In the genomic region with DNA sequence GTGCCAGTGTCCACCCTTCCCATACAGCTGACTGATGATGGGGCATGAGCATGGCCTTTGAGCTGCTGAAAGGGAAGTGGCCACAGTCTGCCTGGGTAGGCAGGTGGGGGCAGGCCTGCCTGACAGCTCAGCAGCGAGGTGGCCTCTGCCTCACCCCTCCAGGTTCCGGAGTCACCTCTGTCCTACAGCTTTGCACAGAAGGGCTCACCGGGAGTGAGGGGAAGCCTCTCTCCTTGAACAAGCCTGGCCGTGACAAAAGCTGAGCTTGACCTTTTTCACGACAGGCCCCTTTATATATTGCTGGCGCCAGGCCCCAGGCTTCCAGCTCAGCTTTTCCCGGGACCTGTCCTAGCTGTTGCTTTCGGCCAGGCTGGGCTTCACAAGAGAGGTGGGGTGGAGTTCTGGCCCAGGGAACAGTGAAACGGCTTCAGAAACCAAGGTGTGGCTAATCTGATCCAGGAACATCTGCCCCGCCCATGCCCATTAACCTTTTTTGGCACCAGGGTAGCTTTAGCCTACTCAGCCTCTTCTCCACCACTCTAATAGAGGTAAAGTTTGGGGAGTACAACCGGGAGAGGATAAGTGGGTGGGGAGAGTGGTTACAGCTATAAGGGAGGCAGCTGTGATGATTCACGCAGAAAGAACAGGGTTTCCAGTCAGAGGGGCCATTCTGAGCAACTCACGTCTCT, we compare ENCODE assay signal across 1 cellular context.
TF ChIP-seq lines count a peak whose summit lies in the region.

No MANE protein-coding gene starts in this region.

TF ChIP-seq in HepG2, 621 proteins besides CTCF, POLR2A, EP300 and RAD21 (continued from another document and continues in another):
- TF ChIP-seq, protein P1, sequence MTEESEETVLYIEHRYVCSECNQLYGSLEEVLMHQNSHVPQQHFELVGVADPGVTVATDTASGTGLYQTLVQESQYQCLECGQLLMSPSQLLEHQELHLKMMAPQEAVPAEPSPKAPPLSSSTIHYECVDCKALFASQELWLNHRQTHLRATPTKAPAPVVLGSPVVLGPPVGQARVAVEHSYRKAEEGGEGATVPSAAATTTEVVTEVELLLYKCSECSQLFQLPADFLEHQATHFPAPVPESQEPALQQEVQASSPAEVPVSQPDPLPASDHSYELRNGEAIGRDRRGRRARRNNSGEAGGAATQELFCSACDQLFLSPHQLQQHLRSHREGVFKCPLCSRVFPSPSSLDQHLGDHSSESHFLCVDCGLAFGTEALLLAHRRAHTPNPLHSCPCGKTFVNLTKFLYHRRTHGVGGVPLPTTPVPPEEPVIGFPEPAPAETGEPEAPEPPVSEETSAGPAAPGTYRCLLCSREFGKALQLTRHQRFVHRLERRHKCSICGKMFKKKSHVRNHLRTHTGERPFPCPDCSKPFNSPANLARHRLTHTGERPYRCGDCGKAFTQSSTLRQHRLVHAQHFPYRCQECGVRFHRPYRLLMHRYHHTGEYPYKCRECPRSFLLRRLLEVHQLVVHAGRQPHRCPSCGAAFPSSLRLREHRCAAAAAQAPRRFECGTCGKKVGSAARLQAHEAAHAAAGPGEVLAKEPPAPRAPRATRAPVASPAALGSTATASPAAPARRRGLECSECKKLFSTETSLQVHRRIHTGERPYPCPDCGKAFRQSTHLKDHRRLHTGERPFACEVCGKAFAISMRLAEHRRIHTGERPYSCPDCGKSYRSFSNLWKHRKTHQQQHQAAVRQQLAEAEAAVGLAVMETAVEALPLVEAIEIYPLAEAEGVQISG (CRISPR knock-in tag; IDR thresholded peaks at IDR 0.05): peak; percentile 52; the same call in 1 of the 2 replicates
- TF ChIP-seq ZNF205 (CRISPR knock-in tag; IDR thresholded peaks at IDR 0.05) (no peak), FIP1L1 (IDR thresholded peaks at IDR 0.05; ENCODE audit: borderline replicate concordance, insufficient read depth, low read depth, low read length) (no peak), RXRB (CRISPR knock-in tag; IDR thresholded peaks at IDR 0.05; ENCODE audit: borderline replicate concordance) (peak; percentile 97), FOXJ3 (CRISPR knock-in tag; IDR thresholded peaks at IDR 0.05; ENCODE audit: borderline replicate concordance) (no peak), CHD2 (IDR thresholded peaks at IDR 0.05; ENCODE audit: low read depth, low read length) (no peak), ZNF263 (CRISPR knock-in tag; IDR thresholded peaks at IDR 0.05) (peak; percentile 27; the same call in 1 of the 2 replicates), RFXANK (CRISPR knock-in tag; IDR thresholded peaks at IDR 0.05) (no peak), ZNF660 (CRISPR knock-in tag; IDR thresholded peaks at IDR 0.05; ENCODE audit: borderline replicate concordance, low read depth) (no peak), SPEN (CRISPR knock-in tag; IDR thresholded peaks at IDR 0.05; ENCODE audit: low read depth) (peak; percentile 68; the same call in 1 of the 2 replicates), PRPF4 (IDR thresholded peaks at IDR 0.05; ENCODE audit: low read depth, low read length, poor library complexity, severe bottlenecking) (no peak), ESRRA (CRISPR knock-in tag; IDR thresholded peaks at IDR 0.05; ENCODE audit: low read depth) (peak; percentile 69; the same call in 1 of the 2 replicates), MAFK (conservative IDR thresholded peaks at IDR 0.05 in 1 of 2, IDR thresholded peaks at IDR 0.05 in 1 of 2; ENCODE audit: low read length in 2 of 2) (peak in 1 of 2 experiments; percentile 11; a peak in 1 of 4 replicates), ZNF431 (CRISPR knock-in tag; IDR thresholded peaks at IDR 0.05; ENCODE audit: borderline replicate concordance, low read depth) (no peak), ZNF816 (CRISPR knock-in tag; IDR thresholded peaks at IDR 0.05; ENCODE audit: borderline replicate concordance) (0 out of 2 replicates have a peak, but pooled peaks have one; percentile 32), KDM6A (CRISPR knock-in tag; IDR thresholded peaks at IDR 0.05; ENCODE audit: low read depth) (0 out of 2 replicates have a peak, but pooled peaks have one; percentile 22), ZSCAN31 (CRISPR knock-in tag; IDR thresholded peaks at IDR 0.05; ENCODE audit: low read depth) (peak; percentile 52; the same call in 1 of the 2 replicates), ZBTB20 (CRISPR knock-in tag; IDR thresholded peaks at IDR 0.05; ENCODE audit: borderline replicate concordance, low read depth) (0 out of 2 replicates have a peak, but pooled peaks have one; percentile 53), SRY (CRISPR knock-in tag; IDR thresholded peaks at IDR 0.05) (no peak), KLF6 (CRISPR knock-in tag; IDR thresholded peaks at IDR 0.05) (no peak), POLR2G (IDR thresholded peaks at IDR 0.05; ENCODE audit: low read depth, low read length) (0 out of 2 replicates have a peak, but pooled peaks have one; percentile 33), TSC22D2 (CRISPR knock-in tag; IDR thresholded peaks at IDR 0.05; ENCODE audit: borderline replicate concordance) (0 out of 2 replicates have a peak, but pooled peaks have one; percentile 17), MIER3 (CRISPR knock-in tag; IDR thresholded peaks at IDR 0.05; ENCODE audit: borderline replicate concordance) (no peak), HOXA7 (CRISPR knock-in tag; IDR thresholded peaks at IDR 0.05) (no peak), ZC3H4 (CRISPR knock-in tag; IDR thresholded peaks at IDR 0.05; ENCODE audit: borderline replicate concordance) (no peak), ZNF737 (CRISPR knock-in tag; IDR thresholded peaks at IDR 0.05; ENCODE audit: borderline replicate concordance) (0 out of 2 replicates have a peak, but pooled peaks have one; percentile 11), KAT7 (CRISPR knock-in tag; IDR thresholded peaks at IDR 0.05; ENCODE audit: borderline replicate concordance) (no peak), KDM4B (CRISPR knock-in tag; IDR thresholded peaks at IDR 0.05) (no peak)
- TF ChIP-seq, protein P2, sequence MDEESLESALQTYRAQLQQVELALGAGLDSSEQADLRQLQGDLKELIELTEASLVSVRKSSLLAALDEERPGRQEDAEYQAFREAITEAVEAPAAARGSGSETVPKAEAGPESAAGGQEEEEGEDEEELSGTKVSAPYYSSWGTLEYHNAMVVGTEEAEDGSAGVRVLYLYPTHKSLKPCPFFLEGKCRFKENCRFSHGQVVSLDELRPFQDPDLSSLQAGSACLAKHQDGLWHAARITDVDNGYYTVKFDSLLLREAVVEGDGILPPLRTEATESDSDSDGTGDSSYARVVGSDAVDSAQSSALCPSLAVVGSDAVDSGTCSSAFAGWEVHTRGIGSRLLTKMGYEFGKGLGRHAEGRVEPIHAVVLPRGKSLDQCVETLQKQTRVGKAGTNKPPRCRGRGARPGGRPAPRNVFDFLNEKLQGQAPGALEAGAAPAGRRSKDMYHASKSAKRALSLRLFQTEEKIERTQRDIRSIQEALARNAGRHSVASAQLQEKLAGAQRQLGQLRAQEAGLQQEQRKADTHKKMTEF (CRISPR knock-in tag; IDR thresholded peaks at IDR 0.05): no peak
- TF ChIP-seq, protein P3, sequence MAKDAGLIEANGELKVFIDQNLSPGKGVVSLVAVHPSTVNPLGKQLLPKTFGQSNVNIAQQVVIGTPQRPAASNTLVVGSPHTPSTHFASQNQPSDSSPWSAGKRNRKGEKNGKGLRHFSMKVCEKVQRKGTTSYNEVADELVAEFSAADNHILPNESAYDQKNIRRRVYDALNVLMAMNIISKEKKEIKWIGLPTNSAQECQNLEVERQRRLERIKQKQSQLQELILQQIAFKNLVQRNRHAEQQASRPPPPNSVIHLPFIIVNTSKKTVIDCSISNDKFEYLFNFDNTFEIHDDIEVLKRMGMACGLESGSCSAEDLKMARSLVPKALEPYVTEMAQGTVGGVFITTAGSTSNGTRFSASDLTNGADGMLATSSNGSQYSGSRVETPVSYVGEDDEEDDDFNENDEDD (CRISPR knock-in tag; IDR thresholded peaks at IDR 0.05; ENCODE audit: borderline replicate concordance): no peak
- TF ChIP-seq, protein P4, sequence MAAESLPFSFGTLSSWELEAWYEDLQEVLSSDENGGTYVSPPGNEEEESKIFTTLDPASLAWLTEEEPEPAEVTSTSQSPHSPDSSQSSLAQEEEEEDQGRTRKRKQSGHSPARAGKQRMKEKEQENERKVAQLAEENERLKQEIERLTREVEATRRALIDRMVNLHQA (CRISPR knock-in tag; IDR thresholded peaks at IDR 0.05): no peak
- TF ChIP-seq, protein P5, sequence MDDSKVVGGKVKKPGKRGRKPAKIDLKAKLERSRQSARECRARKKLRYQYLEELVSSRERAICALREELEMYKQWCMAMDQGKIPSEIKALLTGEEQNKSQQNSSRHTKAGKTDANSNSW (CRISPR knock-in tag; IDR thresholded peaks at IDR 0.05; ENCODE audit: borderline replicate concordance): peak; percentile 36; the same call in 1 of the 2 replicates
- TF ChIP-seq, protein P6, sequence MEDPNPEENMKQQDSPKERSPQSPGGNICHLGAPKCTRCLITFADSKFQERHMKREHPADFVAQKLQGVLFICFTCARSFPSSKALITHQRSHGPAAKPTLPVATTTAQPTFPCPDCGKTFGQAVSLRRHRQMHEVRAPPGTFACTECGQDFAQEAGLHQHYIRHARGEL (CRISPR knock-in tag; IDR thresholded peaks at IDR 0.05): no peak
- TF ChIP-seq, protein P7, sequence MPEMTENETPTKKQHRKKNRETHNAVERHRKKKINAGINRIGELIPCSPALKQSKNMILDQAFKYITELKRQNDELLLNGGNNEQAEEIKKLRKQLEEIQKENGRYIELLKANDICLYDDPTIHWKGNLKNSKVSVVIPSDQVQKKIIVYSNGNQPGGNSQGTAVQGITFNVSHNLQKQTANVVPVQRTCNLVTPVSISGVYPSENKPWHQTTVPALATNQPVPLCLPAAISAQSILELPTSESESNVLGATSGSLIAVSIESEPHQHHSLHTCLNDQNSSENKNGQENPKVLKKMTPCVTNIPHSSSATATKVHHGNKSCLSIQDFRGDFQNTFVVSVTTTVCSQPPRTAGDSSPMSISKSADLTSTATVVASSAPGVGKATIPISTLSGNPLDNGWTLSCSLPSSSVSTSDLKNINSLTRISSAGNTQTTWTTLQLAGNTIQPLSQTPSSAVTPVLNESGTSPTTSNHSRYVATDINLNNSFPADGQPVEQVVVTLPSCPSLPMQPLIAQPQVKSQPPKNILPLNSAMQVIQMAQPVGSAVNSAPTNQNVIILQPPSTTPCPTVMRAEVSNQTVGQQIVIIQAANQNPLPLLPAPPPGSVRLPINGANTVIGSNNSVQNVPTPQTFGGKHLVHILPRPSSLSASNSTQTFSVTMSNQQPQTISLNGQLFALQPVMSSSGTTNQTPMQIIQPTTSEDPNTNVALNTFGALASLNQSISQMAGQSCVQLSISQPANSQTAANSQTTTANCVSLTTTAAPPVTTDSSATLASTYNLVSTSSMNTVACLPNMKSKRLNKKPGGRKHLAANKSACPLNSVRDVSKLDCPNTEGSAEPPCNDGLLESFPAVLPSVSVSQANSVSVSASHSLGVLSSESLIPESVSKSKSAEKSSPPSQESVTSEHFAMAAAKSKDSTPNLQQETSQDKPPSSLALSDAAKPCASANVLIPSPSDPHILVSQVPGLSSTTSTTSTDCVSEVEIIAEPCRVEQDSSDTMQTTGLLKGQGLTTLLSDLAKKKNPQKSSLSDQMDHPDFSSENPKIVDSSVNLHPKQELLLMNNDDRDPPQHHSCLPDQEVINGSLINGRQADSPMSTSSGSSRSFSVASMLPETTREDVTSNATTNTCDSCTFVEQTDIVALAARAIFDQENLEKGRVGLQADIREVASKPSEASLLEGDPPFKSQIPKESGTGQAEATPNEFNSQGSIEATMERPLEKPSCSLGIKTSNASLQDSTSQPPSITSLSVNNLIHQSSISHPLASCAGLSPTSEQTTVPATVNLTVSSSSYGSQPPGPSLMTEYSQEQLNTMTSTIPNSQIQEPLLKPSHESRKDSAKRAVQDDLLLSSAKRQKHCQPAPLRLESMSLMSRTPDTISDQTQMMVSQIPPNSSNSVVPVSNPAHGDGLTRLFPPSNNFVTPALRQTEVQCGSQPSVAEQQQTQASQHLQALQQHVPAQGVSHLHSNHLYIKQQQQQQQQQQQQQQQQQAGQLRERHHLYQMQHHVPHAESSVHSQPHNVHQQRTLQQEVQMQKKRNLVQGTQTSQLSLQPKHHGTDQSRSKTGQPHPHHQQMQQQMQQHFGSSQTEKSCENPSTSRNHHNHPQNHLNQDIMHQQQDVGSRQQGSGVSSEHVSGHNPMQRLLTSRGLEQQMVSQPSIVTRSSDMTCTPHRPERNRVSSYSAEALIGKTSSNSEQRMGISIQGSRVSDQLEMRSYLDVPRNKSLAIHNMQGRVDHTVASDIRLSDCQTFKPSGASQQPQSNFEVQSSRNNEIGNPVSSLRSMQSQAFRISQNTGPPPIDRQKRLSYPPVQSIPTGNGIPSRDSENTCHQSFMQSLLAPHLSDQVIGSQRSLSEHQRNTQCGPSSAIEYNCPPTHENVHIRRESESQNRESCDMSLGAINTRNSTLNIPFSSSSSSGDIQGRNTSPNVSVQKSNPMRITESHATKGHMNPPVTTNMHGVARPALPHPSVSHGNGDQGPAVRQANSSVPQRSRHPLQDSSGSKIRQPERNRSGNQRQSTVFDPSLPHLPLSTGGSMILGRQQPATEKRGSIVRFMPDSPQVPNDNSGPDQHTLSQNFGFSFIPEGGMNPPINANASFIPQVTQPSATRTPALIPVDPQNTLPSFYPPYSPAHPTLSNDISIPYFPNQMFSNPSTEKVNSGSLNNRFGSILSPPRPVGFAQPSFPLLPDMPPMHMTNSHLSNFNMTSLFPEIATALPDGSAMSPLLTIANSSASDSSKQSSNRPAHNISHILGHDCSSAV (CRISPR knock-in tag; IDR thresholded peaks at IDR 0.05; ENCODE audit: borderline replicate concordance): no peak
- TF ChIP-seq, protein P8, sequence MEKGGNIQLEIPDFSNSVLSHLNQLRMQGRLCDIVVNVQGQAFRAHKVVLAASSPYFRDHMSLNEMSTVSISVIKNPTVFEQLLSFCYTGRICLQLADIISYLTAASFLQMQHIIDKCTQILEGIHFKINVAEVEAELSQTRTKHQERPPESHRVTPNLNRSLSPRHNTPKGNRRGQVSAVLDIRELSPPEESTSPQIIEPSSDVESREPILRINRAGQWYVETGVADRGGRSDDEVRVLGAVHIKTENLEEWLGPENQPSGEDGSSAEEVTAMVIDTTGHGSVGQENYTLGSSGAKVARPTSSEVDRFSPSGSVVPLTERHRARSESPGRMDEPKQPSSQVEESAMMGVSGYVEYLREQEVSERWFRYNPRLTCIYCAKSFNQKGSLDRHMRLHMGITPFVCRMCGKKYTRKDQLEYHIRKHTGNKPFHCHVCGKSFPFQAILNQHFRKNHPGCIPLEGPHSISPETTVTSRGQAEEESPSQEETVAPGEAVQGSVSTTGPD (CRISPR knock-in tag; IDR thresholded peaks at IDR 0.05): no peak
- TF ChIP-seq, protein P9, sequence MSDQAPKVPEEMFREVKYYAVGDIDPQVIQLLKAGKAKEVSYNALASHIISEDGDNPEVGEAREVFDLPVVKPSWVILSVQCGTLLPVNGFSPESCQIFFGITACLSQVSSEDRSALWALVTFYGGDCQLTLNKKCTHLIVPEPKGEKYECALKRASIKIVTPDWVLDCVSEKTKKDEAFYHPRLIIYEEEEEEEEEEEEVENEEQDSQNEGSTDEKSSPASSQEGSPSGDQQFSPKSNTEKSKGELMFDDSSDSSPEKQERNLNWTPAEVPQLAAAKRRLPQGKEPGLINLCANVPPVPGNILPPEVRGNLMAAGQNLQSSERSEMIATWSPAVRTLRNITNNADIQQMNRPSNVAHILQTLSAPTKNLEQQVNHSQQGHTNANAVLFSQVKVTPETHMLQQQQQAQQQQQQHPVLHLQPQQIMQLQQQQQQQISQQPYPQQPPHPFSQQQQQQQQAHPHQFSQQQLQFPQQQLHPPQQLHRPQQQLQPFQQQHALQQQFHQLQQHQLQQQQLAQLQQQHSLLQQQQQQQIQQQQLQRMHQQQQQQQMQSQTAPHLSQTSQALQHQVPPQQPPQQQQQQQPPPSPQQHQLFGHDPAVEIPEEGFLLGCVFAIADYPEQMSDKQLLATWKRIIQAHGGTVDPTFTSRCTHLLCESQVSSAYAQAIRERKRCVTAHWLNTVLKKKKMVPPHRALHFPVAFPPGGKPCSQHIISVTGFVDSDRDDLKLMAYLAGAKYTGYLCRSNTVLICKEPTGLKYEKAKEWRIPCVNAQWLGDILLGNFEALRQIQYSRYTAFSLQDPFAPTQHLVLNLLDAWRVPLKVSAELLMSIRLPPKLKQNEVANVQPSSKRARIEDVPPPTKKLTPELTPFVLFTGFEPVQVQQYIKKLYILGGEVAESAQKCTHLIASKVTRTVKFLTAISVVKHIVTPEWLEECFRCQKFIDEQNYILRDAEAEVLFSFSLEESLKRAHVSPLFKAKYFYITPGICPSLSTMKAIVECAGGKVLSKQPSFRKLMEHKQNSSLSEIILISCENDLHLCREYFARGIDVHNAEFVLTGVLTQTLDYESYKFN (CRISPR knock-in tag; conservative IDR thresholded peaks at IDR 0.05): peak; percentile 76
